Comparison of ENCODE assay signal across 8 cellular contexts in genomic region chr5:145834917-145835838, GRCh38. TPM values are rescaled to one million over a fixed set of nuclear protein-coding genes. Genes with fewer than 3 reads are reported as not detected.
DNase-seq lines count a peak whose midpoint lies in the region; ATAC-seq and TF ChIP-seq lines count a peak whose summit lies in the region.

TSS of gene PRELID2 (minus strand) at chr5:145835342. CDS start at chr5:145835251, 91 bp downstream.

- H3K79me1 ChIP-seq in trophoblast cell (ENCODE audit: low read length), result peaks cover 2% of the 10 kb centered on the region

- peaks cover 8% of the 10 kb centered on the region for H3K27me3 Mint-ChIP-seq in IgD-negative memory B cell

- no peak for TF ChIP-seq RAD21 in SK-N-SH (IDR thresholded peaks at IDR 0.05; ENCODE audit: low read length)

- H3K4me1 ChIP-seq in SK-N-SH (ENCODE audit: control insufficient read depth in 1 of 2, insufficient read depth in 2 of 2, low read depth in 1 of 2, low read length in 1 of 2) (peaks cover 12 to 18% of the 10 kb centered on the region in 2 experiments), left ventricle myocardium inferior (peaks cover 39% of the 10 kb centered on the region), trophoblast cell (ENCODE audit: control insufficient read depth in 1 of 2, insufficient read depth in 2 of 2, low read length in 2 of 2) (peaks cover 5 to 7% of the 10 kb centered on the region in 2 experiments)

- POLR2A ChIA-PET in SK-N-SH (lab: Yijun Ruan, JAX), result interaction anchor here (0.6 to 2.1 kb wide), 2 partner anchors 11 to 114 kb away, joined by 3 to 4 read pairs; no protein-coding TSS in a partner anchor

- peak within 1 kb of the TSS; percentile 30 for H2BK12ac ChIP-seq in trophoblast cell (ENCODE audit: low read length)

- no peak for TF ChIP-seq EP300 in SK-N-SH (IDR thresholded peaks at IDR 0.05; ENCODE audit: borderline replicate concordance in 1 of 2, low read depth in 1 of 2, low read length in 1 of 2)

- ATAC-seq in GM21825 (IDR thresholded peaks at IDR 0.05; ENCODE audit: unreplicated experiment), result peak; percentile 89

- intact Hi-C loops in left ventricle myocardium inferior (cut with micrococcal nuclease), result no loop called here

- peaks cover 14% of the 10 kb centered on the region for H3F3A ChIP-seq in SK-N-SH (replicated peaks; ENCODE audit: insufficient read depth)

- CTCF ChIA-PET in SK-N-SH (lab: Yijun Ruan, JAX), result interaction anchor here (0.8 to 1.8 kb wide), 4 partner anchors 9 to 295 kb away, joined by 3 to 10 read pairs (median 4); no protein-coding TSS in a partner anchor

- WGBS in SK-N-SH (ENCODE audit: low lambda C conversion rate), result 15% methylated on average over 27 of the region's 71 CpGs
- no CpG with 5 or more reads among the region's 71 CpGs for WGBS in trophoblast cell (ENCODE audit: extremely low coverage, insufficient coverage, insufficient read length)

- no peak within 1 kb of the TSS for H3K4ac ChIP-seq in trophoblast cell (ENCODE audit: low read depth, low read length)

- H2BK120ac ChIP-seq in trophoblast cell (ENCODE audit: insufficient read depth, low read length, poor library complexity), result no peak within 1 kb of the TSS

- no peaks in the 10 kb centered on the region for H3K36me3 ChIP-seq in SK-N-SH (replicated peaks in 1 of 2; ENCODE audit: control insufficient read depth in 1 of 2, insufficient read depth in 2 of 2, low read length in 1 of 2)
- H3K36me3 ChIP-seq in left ventricle myocardium inferior, result no peaks in the 10 kb centered on the region
- H3K36me3 ChIP-seq in trophoblast cell (ENCODE audit: control insufficient read depth in 1 of 2, insufficient read depth in 2 of 2, low read length in 2 of 2), result no peaks in the 10 kb centered on the region

- no peak within 1 kb of the TSS for H3K23ac ChIP-seq in trophoblast cell (ENCODE audit: low read length)

- peaks cover 4 to 11% (median 10%) of the 10 kb centered on the region in 3 donors for H3K4me1 Mint-ChIP-seq in IgD-negative memory B cell

- H3K27ac Mint-ChIP-seq in IgD-negative memory B cell, result peak within 1 kb of the TSS in 1 of 3 donors; percentile 65

- H3K18ac ChIP-seq in trophoblast cell (ENCODE audit: low read length), result peak within 1 kb of the TSS; percentile 25

- peak within 1 kb of the TSS; percentile 56 to 58 for H3K27ac ChIP-seq in SK-N-SH (ENCODE audit: low read depth in 2 of 2, low read length in 1 of 2)
- H3K27ac ChIP-seq in left ventricle myocardium inferior (replicated peaks), result peak within 1 kb of the TSS; percentile 81
- H3K27ac ChIP-seq in trophoblast cell (ENCODE audit: low read depth, low read length), result no peak within 1 kb of the TSS

- peak within 1 kb of the TSS; percentile 78 for H4K12ac ChIP-seq in trophoblast cell (ENCODE audit: low read depth, low read length)

- peak; percentile 35; the same call in 1 of the 2 replicates for TF ChIP-seq CTCF in SK-N-SH (IDR thresholded peaks at IDR 0.05)
- peak; percentile 22 for TF ChIP-seq CTCF in left ventricle myocardium inferior (IDR thresholded peaks at IDR 0.05; ENCODE audit: borderline replicate concordance)

- peak within 1 kb of the TSS; percentile 70 for H4K91ac ChIP-seq in trophoblast cell (ENCODE audit: low read depth, low read length)

- H3K14ac ChIP-seq in trophoblast cell (ENCODE audit: low read length), result no peak within 1 kb of the TSS

- H2BK5ac ChIP-seq in trophoblast cell (ENCODE audit: low read depth, low read length, poor library complexity), result no peak within 1 kb of the TSS

- peak within 1 kb of the TSS; percentile 89 for H4K8ac ChIP-seq in trophoblast cell (ENCODE audit: low read depth, low read length)

- H2AFZ ChIP-seq in SK-N-SH (ENCODE audit: low read depth), result peak within 1 kb of the TSS; percentile 92
- peak within 1 kb of the TSS; percentile 77 for H2AFZ ChIP-seq in trophoblast cell (ENCODE audit: insufficient read depth, low read length, poor library complexity)

- H3K9me3 ChIP-seq in SK-N-SH (no peaks in the 10 kb centered on the region), left ventricle myocardium inferior (replicated peaks) (no peaks in the 10 kb centered on the region), trophoblast cell (ENCODE audit: insufficient read depth, low read depth, low read length) (no peaks in the 10 kb centered on the region)

- H3K4me2 ChIP-seq in SK-N-SH (peak within 1 kb of the TSS; percentile 89), trophoblast cell (ENCODE audit: low read length) (peak within 1 kb of the TSS; percentile 92)

- H2AK5ac ChIP-seq in trophoblast cell (ENCODE audit: low read length), result peak within 1 kb of the TSS; percentile 53

- H3K27me3 ChIP-seq in SK-N-SH (ENCODE audit: insufficient read depth) (no peaks in the 10 kb centered on the region), left ventricle myocardium inferior (ENCODE audit: low read depth) (no peaks in the 10 kb centered on the region), trophoblast cell (ENCODE audit: insufficient read depth, low read length) (no peaks in the 10 kb centered on the region)

- DNase-seq in EH (ENCODE audit: low read depth) (peak; percentile 88), SK-N-SH (peak; percentile 89), amniotic stem cell (lab: John Stamatoyannopoulos, UW) (peak; percentile 74), left ventricle myocardium inferior (peak; percentile 91), trophoblast cell (peak; percentile 77 to 90), ureter (ENCODE audit: low spot score) (peak; percentile 91)

- H3K4me3 ChIP-seq in SK-N-SH (ENCODE audit: low read depth in 2 of 2, low read length in 1 of 2) (peak within 1 kb of the TSS; percentile 70 to 71), left ventricle myocardium inferior (peak within 1 kb of the TSS; percentile 78), trophoblast cell (ENCODE audit: low read depth, low read length) (peak within 1 kb of the TSS; percentile 74)

- H3K4me3 Mint-ChIP-seq in IgD-negative memory B cell, result peak within 1 kb of the TSS; percentile 73 to 92 (median 80)

- H3K79me2 ChIP-seq in SK-N-SH (ENCODE audit: insufficient read depth), result peaks cover 6% of the 10 kb centered on the region; the same call in 1 of the 2 replicates
- H3K79me2 ChIP-seq in trophoblast cell (ENCODE audit: control insufficient read depth, insufficient read depth, low read length, poor library complexity), result peaks cover 4% of the 10 kb centered on the region

- H3K9me2 ChIP-seq in SK-N-SH, result no peaks in the 10 kb centered on the region

- peaks cover 2% of the 10 kb centered on the region for H3K36me3 Mint-ChIP-seq in IgD-negative memory B cell

- no peaks in the 10 kb centered on the region for H4K20me1 ChIP-seq in SK-N-SH (ENCODE audit: insufficient read depth)

- H3K9me3 Mint-ChIP-seq in IgD-negative memory B cell, result no peaks in the 10 kb centered on the region

- H3K9ac ChIP-seq in SK-N-SH, result peak within 1 kb of the TSS; percentile 76
- peak within 1 kb of the TSS; percentile 41 for H3K9ac ChIP-seq in trophoblast cell (ENCODE audit: low read length)

TF ChIP-seq in SK-N-SH, 30 proteins besides CTCF, POLR2A, EP300 and RAD21 (continues in another document):
- TF ChIP-seq JUND (IDR thresholded peaks at IDR 0.05) (no peak), POLR2AphosphoS5 (IDR thresholded peaks at IDR 0.05; ENCODE audit: low read depth, low read length) (peak; percentile 39; the same call in 1 of the 2 replicates), SMC3 (IDR thresholded peaks at IDR 0.05; ENCODE audit: low read depth, low read length) (0 out of 2 replicates have a peak, but pooled peaks have one; percentile 7), YY1 (IDR thresholded peaks at IDR 0.05; ENCODE audit: low read depth) (0 out of 2 replicates have a peak, but pooled peaks have one; percentile 55), NRF1 (IDR thresholded peaks at IDR 0.05; ENCODE audit: low read depth, low read length) (0 out of 2 replicates have a peak, but pooled peaks have one; percentile 25), RCOR1 (IDR thresholded peaks at IDR 0.05; ENCODE audit: low read length) (no peak), TAF1 (IDR thresholded peaks at IDR 0.05; ENCODE audit: borderline replicate concordance, low read depth, low read length) (peak; percentile 57; the same call in 1 of the 2 replicates), GABPA (IDR thresholded peaks at IDR 0.05; ENCODE audit: low read depth) (no peak), TEAD4 (IDR thresholded peaks at IDR 0.05; ENCODE audit: borderline replicate concordance, insufficient read depth) (no peak), MAX (IDR thresholded peaks at IDR 0.05; ENCODE audit: low read depth) (peak; percentile 64)
- TF ChIP-seq, protein P1, sequence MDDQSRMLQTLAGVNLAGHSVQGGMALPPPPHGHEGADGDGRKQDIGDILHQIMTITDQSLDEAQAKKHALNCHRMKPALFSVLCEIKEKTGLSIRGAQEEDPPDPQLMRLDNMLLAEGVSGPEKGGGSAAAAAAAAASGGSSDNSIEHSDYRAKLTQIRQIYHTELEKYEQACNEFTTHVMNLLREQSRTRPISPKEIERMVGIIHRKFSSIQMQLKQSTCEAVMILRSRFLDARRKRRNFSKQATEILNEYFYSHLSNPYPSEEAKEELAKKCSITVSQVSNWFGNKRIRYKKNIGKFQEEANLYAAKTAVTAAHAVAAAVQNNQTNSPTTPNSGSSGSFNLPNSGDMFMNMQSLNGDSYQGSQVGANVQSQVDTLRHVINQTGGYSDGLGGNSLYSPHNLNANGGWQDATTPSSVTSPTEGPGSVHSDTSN (IDR thresholded peaks at IDR 0.05), result no peak

RNA-seq across cellular contexts. Expression of gene PRELID2, which starts in this region (rescaled TPM):
- polyA plus RNA-seq in IgD-negative memory B cell (3.3 TPM), SK-N-SH (2012; rRNA removed) (3.8 and 5.3 TPM in 2 replicates)
- polyA plus RNA-seq in SK-N-SH (2012; cell fraction: cytosol; rRNA removed), result 5.6 and 6.8 TPM in 2 replicates
- polyA plus RNA-seq in SK-N-SH (2012; cell fraction: nucleus; rRNA removed), result 2.6 and 3.1 TPM in 2 replicates
- total RNA-seq in left ventricle myocardium inferior (12.2 TPM), ureter (28.2 TPM)
- 2.7 and 2.9 TPM in 2 replicates for polyA plus RNA-seq in trophoblast cell (2013)
